Comparison of ENCODE assay signal across 8 cellular contexts in the genomic region with DNA sequence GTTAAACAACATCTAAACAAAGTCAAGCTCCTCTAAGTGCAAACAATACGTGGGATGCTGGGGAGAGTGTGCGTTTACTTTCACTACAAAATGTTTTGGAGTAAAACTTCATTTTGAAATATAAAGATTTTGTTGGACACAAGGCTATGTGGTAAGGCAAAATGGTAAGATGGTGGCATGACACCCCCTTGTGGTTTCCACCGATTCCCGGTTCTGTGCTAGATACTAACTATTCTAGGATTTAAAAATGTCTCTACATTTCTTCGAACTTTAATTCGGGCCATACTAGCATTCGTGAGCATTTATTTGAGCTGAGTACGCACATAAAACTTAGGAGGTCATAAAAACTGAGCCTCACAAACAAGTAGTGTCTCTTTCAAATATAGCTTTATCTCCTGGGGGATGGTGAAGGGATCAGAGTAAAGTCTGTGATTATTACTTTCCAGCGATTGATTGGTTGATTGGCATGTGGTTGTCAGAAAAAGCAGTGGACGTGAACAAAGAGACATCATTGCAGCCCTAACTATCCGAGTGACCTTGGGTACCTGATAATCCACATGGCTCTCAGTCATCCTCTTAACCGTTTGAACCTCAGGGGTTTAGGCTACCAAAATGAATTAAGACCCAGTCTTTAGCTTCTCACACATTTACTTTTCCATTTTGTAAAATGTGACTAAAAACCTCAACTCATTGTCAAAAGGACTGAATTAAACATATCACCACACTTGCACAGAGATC. TPM values are rescaled to one million over a fixed set of nuclear protein-coding genes. Genes with fewer than 3 reads are reported as not detected.
DNase-seq lines count a peak whose midpoint lies in the region; ATAC-seq lines count a peak whose summit lies in the region.

No MANE protein-coding gene starts in this region.

- H3K27me3 Mint-ChIP-seq in naive B cell, result no peaks in the 10 kb centered on the region

- peaks cover 26% of the 10 kb centered on the region for H3K36me3 ChIP-seq in SJSA1
- H3K36me3 ChIP-seq in effector memory CD4-positive, alpha-beta T cell (ENCODE audit: control insufficient read depth, insufficient read depth, low read length), result peaks cover 5% of the 10 kb centered on the region

- H3K9me3 Mint-ChIP-seq in naive B cell, result no peaks in the 10 kb centered on the region

- H3K4me1 Mint-ChIP-seq in naive B cell, result peaks cover 30 to 40% (median 38%) of the 10 kb centered on the region in 3 donors

- peak overlapping the region; percentile 83 to 95 (median 89) for H3K4me3 Mint-ChIP-seq in naive B cell

- H3K4me3 ChIP-seq in SJSA1, result peak overlapping the region; percentile 100
- peak overlapping the region; percentile 99 for H3K4me3 ChIP-seq in effector memory CD4-positive, alpha-beta T cell (ENCODE audit: insufficient read depth, low read depth, low read length, poor library complexity, severe bottlenecking)

- H3K36me3 Mint-ChIP-seq in naive B cell, result peaks cover 0 to 4% of the 10 kb centered on the region in 2 donors

- H3K4me1 ChIP-seq in SJSA1 (replicated peaks), result peaks cover 20% of the 10 kb centered on the region
- H3K4me1 ChIP-seq in effector memory CD4-positive, alpha-beta T cell (ENCODE audit: control insufficient read depth, insufficient read depth, low read length, poor library complexity, severe bottlenecking), result peaks cover 9% of the 10 kb centered on the region

- DNase-seq in DMS79 treated with DMSO at 0.1 percent for 48 hours (lab: John Stamatoyannopoulos, UW) (peak; percentile 18), DMS79 (lab: John Stamatoyannopoulos, UW) (no peak), HuH-7 (ENCODE audit: low spot score) (peak; percentile 27), SJSA1 (ENCODE audit: low read depth in 1 of 2, low spot score in 2 of 2) (peak in 1 of 2 experiments; percentile 53), naive B cell (no peak)
- DNase-seq in effector memory CD4-positive, alpha-beta T cell, result no peak

- no peak for ATAC-seq in naive B cell (ENCODE audit: low read depth in 2 of 2)
- ATAC-seq in HG02852 (IDR thresholded peaks at IDR 0.05; ENCODE audit: unreplicated experiment), result no peak
- no peak for ATAC-seq in HG02588 (IDR thresholded peaks at IDR 0.05; ENCODE audit: unreplicated experiment)

- no peaks in the 10 kb centered on the region for H3K27me3 ChIP-seq in SJSA1 (replicated peaks)
- no peaks in the 10 kb centered on the region for H3K27me3 ChIP-seq in effector memory CD4-positive, alpha-beta T cell (replicated peaks; ENCODE audit: control insufficient read depth, insufficient read depth, low read length, poor library complexity, severe bottlenecking)

- H3K27ac Mint-ChIP-seq in naive B cell, result peak overlapping the region; percentile 47 to 94 (median 92)

- H3K9me3 ChIP-seq in SJSA1 (replicated peaks), result peaks cover 8% of the 10 kb centered on the region; the same call in 1 of the 2 replicates
- H3K9me3 ChIP-seq in effector memory CD4-positive, alpha-beta T cell (ENCODE audit: control insufficient read depth, low read length), result no peaks in the 10 kb centered on the region

- peak overlapping the region; percentile 85 for H3K27ac ChIP-seq in SJSA1
- H3K27ac ChIP-seq in effector memory CD4-positive, alpha-beta T cell (ENCODE audit: insufficient read depth, low read length, poor library complexity, severe bottlenecking), result peak overlapping the region; percentile 99

RNA-seq across cellular contexts. Expression of a gene that starts 1.1 kb away (rescaled TPM):
- 71.3 and 80.5 TPM in 2 replicates for total RNA-seq in SJSA1 (2014; rRNA removed; shearing (Covaris generic))
- 10 to 100 TPM; 51.3 to 93.5 (median 57.5) TPM for polyA plus RNA-seq in naive B cell (ENCODE audit: low read depth in 6 of 6)

RNA-seq across cellular contexts. Expression of a gene that starts 25.8 kb away (rescaled TPM):
- 29.7 and 40.2 TPM in 2 replicates for total RNA-seq in SJSA1 (2014; rRNA removed; shearing (Covaris generic))
- polyA plus RNA-seq in naive B cell (ENCODE audit: low read depth in 6 of 6), result 10 to 100 TPM; 18.2 to 41.4 (median 31.2) TPM

Comparison
In these comparisons a context has a peak if more than half of its experiments do, and no peak if none do; other contexts are left out.
1. DNase-seq: peak in DMS79 treated with DMSO at 0.1 percent for 48 hours (single experiment) and HuH-7 (single experiment); none in DMS79 (single experiment), effector memory CD4-positive, alpha-beta T cell (0 of 3) and naive B cell (single experiment).